9 cellular contexts compared by ENCODE assay signal in genomic region chr13:26132756-26133155, GRCh38.
DNase-seq lines count a peak whose midpoint lies in the region; ATAC-seq and TF ChIP-seq lines count a peak whose summit lies in the region.
"Had no signal": no experiment of that assay in that cellular context is flagged by ENCODE, and none has a peak within 500 bp of the region (broad histone marks: within the 10 kb centered on the region; RNA-seq: fewer than 3 reads in every experiment).

No MANE protein-coding gene starts in this region.

- no peaks in the 10 kb centered on the region for H3K27me3 ChIP-seq in A673 (replicated peaks; ENCODE audit: insufficient read depth, low read depth, low read length, poor library complexity)
- H3K27me3 ChIP-seq in GM06990 (replicated peaks; ENCODE audit: control insufficient read depth, insufficient read depth, low read length) = no peaks in the 10 kb centered on the region; the same call in 1 of the 2 replicates
- no peaks in the 10 kb centered on the region for H3K27me3 ChIP-seq in psoas muscle (ENCODE audit: insufficient read depth in 3 of 3, low read length in 2 of 3)

- no TSS peak for BruUV-seq in A673 (replicated peaks; lab: Mats Ljungman, UMichigan)

- H3K9me3 Mint-ChIP-seq in type B pancreatic cell = peaks cover 3% of the 10 kb centered on the region

- H3K4me3 ChIP-seq in A673 (ENCODE audit: low read depth, low read length, poor library complexity, severe bottlenecking) = no peak overlapping the region
- no peak overlapping the region for H3K4me3 ChIP-seq in GM06990 (replicated peaks; ENCODE audit: low read depth, low read length)
- no peak overlapping the region for H3K4me3 ChIP-seq in foreskin fibroblast (ENCODE audit: low read depth in 1 of 2, low read length in 2 of 2)
- no peak overlapping the region for H3K4me3 ChIP-seq in psoas muscle
- H3K4me3 ChIP-seq: PC-9 had no signal

- DNase-seq in A673 (ENCODE audit: low spot score) (peak; percentile 42), GM06990 (ENCODE audit: extremely low read depth, insufficient read length) (no peak), RPMI7951 (ENCODE audit: low read depth) (peak; percentile 7), foreskin fibroblast (peak in 1 of 2 donors; percentile 1), type B pancreatic cell (ENCODE audit: extremely low spot score, unreplicated experiment) (no peak), psoas muscle (no peak)
- no peak for DNase-seq in activated CD8-positive, alpha-beta memory T cell treated with anti-CD3 and anti-CD28 coated beads for 24 hours
- DNase-seq: PC-9 had no signal

- H3K4me1 ChIP-seq in A673 (ENCODE audit: insufficient read depth, low read length, poor library complexity, severe bottlenecking) (no peaks in the 10 kb centered on the region), psoas muscle (no peaks in the 10 kb centered on the region)

- intact Hi-C loops in A673 (cut with micrococcal nuclease; ENCODE audit: unreplicated experiment) (no loop called here), psoas muscle (cut with DNase I) (no loop called here)

- CTCF ChIA-PET in A673 (lab: Charles Lee) = interaction anchor here (0.6 kb wide), 1 partner anchor 195 kb away, joined by 4 read pairs; no protein-coding TSS in a partner anchor

- peaks cover 3% of the 10 kb centered on the region for H3K27me3 Mint-ChIP-seq in type B pancreatic cell

- WGBS in psoas muscle, 3 donors = 39 to 51% (median 47%) methylated on average over 2 of the region's 2 CpGs

- no peaks in the 10 kb centered on the region for H3K36me3 Mint-ChIP-seq in type B pancreatic cell

- H3K9me3 ChIP-seq in A673 (ENCODE audit: low read depth, low read length, poor library complexity, severe bottlenecking) (no peaks in the 10 kb centered on the region), psoas muscle (no peaks in the 10 kb centered on the region)

- no peak overlapping the region for H3K4me3 Mint-ChIP-seq in type B pancreatic cell

- POLR2A ChIA-PET in A673 (lab: Charles Lee; ENCODE audit: low non-redundant PET) = no interaction called here

- H3K27ac ChIP-seq in A673 (ENCODE audit: low read depth, low read length, poor library complexity, severe bottlenecking) (no peak overlapping the region), psoas muscle (no peak overlapping the region)
- H3K27ac ChIP-seq: PC-9 had no signal

- peak; percentile 34; the same call in 1 of the 2 replicates for TF ChIP-seq CTCF in A673 (conservative IDR thresholded peaks at IDR 0.05; ENCODE audit: low read depth, low read length)
- TF ChIP-seq CTCF in GM06990 (IDR thresholded peaks at IDR 0.05; ENCODE audit: insufficient read depth, low read length, poor library complexity, severe bottlenecking) = peak; percentile 34
- peak; percentile 34 for TF ChIP-seq CTCF in foreskin fibroblast (IDR thresholded peaks at IDR 0.05; ENCODE audit: low read depth, low read length)
- TF ChIP-seq CTCF in type B pancreatic cell (conservative IDR thresholded peaks at IDR 0.05) = no peak
- TF ChIP-seq CTCF in psoas muscle (IDR thresholded peaks at IDR 0.05) = no peak

- H3K27ac Mint-ChIP-seq in type B pancreatic cell = no peak overlapping the region

- no peak for ATAC-seq in HG02759 (IDR thresholded peaks at IDR 0.05; ENCODE audit: unreplicated experiment)
- ATAC-seq in psoas muscle = no peak

- H3K36me3 ChIP-seq in A673 (ENCODE audit: insufficient read depth, low read length, poor library complexity, severe bottlenecking) (no peaks in the 10 kb centered on the region), GM06990 (ENCODE audit: control insufficient read depth, insufficient read depth, low read length) (no peaks in the 10 kb centered on the region), psoas muscle (ENCODE audit: insufficient read depth in 1 of 2, low read depth in 1 of 2) (no peaks in the 10 kb centered on the region)

- no peaks in the 10 kb centered on the region for H3K4me1 Mint-ChIP-seq in type B pancreatic cell (ENCODE audit: unreplicated experiment)

Comparison
In these comparisons a context has a peak if more than half of its experiments do, and no peak if none do; other contexts are left out.
1. DNase-seq: peak in A673 (single experiment) and RPMI7951 (single experiment); none in GM06990 (single experiment), activated CD8-positive, alpha-beta memory T cell treated with anti-CD3 and anti-CD28 coated beads for 24 hours (single experiment), type B pancreatic cell (single experiment) and psoas muscle (0 of 2).
2. CTCF ChIP-seq: peak in A673 (single experiment), GM06990 (single experiment) and foreskin fibroblast (single experiment); none in type B pancreatic cell (single experiment) and psoas muscle (single experiment).